ENCODE assay signal across 11 cellular contexts in the genomic region with DNA sequence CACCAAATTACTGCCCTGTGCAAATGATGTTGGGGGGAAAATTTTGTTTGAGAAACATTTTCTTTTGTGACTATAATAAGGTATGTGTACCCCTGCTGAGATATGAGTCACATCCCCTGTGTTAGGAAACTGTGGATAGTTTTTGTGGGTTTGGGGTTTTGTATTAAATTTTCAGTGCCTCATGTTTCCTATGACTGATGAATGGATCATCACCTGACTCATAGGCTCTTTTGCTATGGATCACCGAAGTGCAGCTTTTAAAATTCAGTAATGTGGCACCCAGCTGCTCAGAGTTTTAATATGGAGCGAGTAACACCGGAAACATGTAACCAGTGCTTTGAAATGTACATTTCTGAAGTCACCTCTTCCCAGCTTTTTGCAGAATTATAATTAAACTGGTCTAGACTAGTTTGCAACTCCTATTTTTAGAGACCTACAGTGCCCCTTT.
DNase-seq lines count a peak whose midpoint lies in the region; ATAC-seq and TF ChIP-seq lines count a peak whose summit lies in the region.
"Had no signal": no experiment of that assay in that cellular context is flagged by ENCODE, and none has a peak within 500 bp of the region (broad histone marks: within the 10 kb centered on the region; RNA-seq: fewer than 3 reads in every experiment).

No MANE protein-coding gene starts in this region.

- H3K4me1 ChIP-seq in adrenal gland (replicated peaks in 1 of 2), result no peaks in the 10 kb centered on the region
- H3K4me1 ChIP-seq: tibial artery had no signal

- intact Hi-C loops in adrenal gland (cut with DNase I), result no loop called here

- peaks cover 32% of the 10 kb centered on the region for H3K4me1 Mint-ChIP-seq in activated naive CD8-positive, alpha-beta T cell treated with anti-CD3 and anti-CD28 coated beads, Interleukin-2, amount 50 U/mL, for 24 hours
- H3K4me1 Mint-ChIP-seq: IgD-negative memory B cell had no signal

- TF ChIP-seq POLR2A in adrenal gland (IDR thresholded peaks at IDR 0.05), result no peak

- H3K4me3 ChIP-seq in adrenal gland, result no peak overlapping the region
- H3K4me3 ChIP-seq: tibial artery had no signal

- H3K9me3 ChIP-seq in adrenal gland (replicated peaks in 1 of 3), result no peaks in the 10 kb centered on the region
- H3K9me3 ChIP-seq: tibial artery had no signal

- H3K27me3 Mint-ChIP-seq in activated naive CD8-positive, alpha-beta T cell treated with anti-CD3 and anti-CD28 coated beads, Interleukin-2, amount 50 U/mL, for 24 hours, result peaks cover 26% of the 10 kb centered on the region

- H3K36me3 Mint-ChIP-seq in activated naive CD8-positive, alpha-beta T cell treated with anti-CD3 and anti-CD28 coated beads, Interleukin-2, amount 50 U/mL, for 24 hours (ENCODE audit: low read depth), result no peaks in the 10 kb centered on the region
- H3K36me3 Mint-ChIP-seq: IgD-negative memory B cell had no signal

- H3K9me3 Mint-ChIP-seq in activated naive CD8-positive, alpha-beta T cell treated with anti-CD3 and anti-CD28 coated beads, Interleukin-2, amount 50 U/mL, for 24 hours, result peaks cover 17% of the 10 kb centered on the region
- H3K9me3 Mint-ChIP-seq: IgD-negative memory B cell had no signal

- peak overlapping the region; percentile 46 for H3K4me3 Mint-ChIP-seq in activated naive CD8-positive, alpha-beta T cell treated with anti-CD3 and anti-CD28 coated beads, Interleukin-2, amount 50 U/mL, for 24 hours
- H3K4me3 Mint-ChIP-seq: IgD-negative memory B cell had no signal

- no peak for TF ChIP-seq CTCF in adrenal gland (IDR thresholded peaks at IDR 0.05)

- peak; percentile 95 for ATAC-seq in activated naive CD8-positive, alpha-beta T cell treated with anti-CD3 and anti-CD28 coated beads, Interleukin-2, amount 50 U/mL, for 24 hours
- no peak for ATAC-seq in HG02571 (IDR thresholded peaks at IDR 0.05; ENCODE audit: unreplicated experiment)
- ATAC-seq in GM21526 (IDR thresholded peaks at IDR 0.05; ENCODE audit: low FRiP score, unreplicated experiment), result no peak

- H3K36me3 ChIP-seq in adrenal gland (replicated peaks in 1 of 2), result no peaks in the 10 kb centered on the region
- H3K36me3 ChIP-seq: tibial artery had no signal

- H3K27ac Mint-ChIP-seq in activated naive CD8-positive, alpha-beta T cell treated with anti-CD3 and anti-CD28 coated beads, Interleukin-2, amount 50 U/mL, for 24 hours, result peak overlapping the region; percentile 70
- H3K27ac Mint-ChIP-seq: IgD-negative memory B cell had no signal

- H3K27ac ChIP-seq in adrenal gland, result no peak overlapping the region
- H3K27ac ChIP-seq: tibial artery had no signal

- DNase-seq in ELR (ENCODE audit: low read depth), result peak; percentile 100
- DNase-seq in Kasumi-1 (lab: John Stamatoyannopoulos, UW), result peak; percentile 83
- DNase-seq in activated naive CD8-positive, alpha-beta T cell treated with anti-CD3 and anti-CD28 coated beads, Interleukin-2, amount 50 U/mL, for 24 hours, result no peak
- DNase-seq in myocyte (ENCODE audit: low read depth), result peak; percentile 74
- no peak for DNase-seq in adrenal gland
- DNase-seq in middle frontal gyrus (ENCODE audit: extremely low spot score, low spot score), result no peak
- DNase-seq: nucleus accumbens, tibial artery had no signal

- no peaks in the 10 kb centered on the region for H3K27me3 ChIP-seq in adrenal gland
- H3K27me3 ChIP-seq: tibial artery had no signal

- WGBS in adrenal gland, 4 donors, result 59 to 81% (median 79%) methylated on average over 3 of the region's 3 CpGs

Comparison
In these comparisons a context has a peak if more than half of its experiments do, and no peak if none do; other contexts are left out.
1. DNase-seq: peak in ELR (single experiment), Kasumi-1 (2 of 2) and myocyte (single experiment); none in activated naive CD8-positive, alpha-beta T cell treated with anti-CD3 and anti-CD28 coated beads, Interleukin-2, amount 50 U/mL, for 24 hours (single experiment), adrenal gland (0 of 7) and middle frontal gyrus (single experiment).